Comparison of ENCODE assay signal across 17 cellular contexts in the genomic region with DNA sequence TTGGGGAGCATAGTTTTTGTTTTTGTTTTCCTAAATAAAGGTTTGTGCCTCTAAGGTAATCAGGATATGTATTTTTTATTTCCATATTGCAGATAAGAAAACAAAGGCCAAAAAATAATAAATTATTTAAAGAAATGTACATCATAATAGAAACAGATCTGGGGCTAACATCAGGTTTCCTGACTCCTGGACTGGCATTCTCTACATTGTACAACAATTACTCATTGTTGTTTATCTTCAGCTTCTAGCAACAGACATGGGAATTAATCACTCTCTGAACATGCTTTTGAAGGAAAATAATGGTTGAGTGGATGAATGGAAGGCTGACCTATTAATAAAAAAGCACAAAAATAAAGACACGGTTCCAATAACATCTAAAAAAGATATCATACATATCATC.
DNase-seq lines count a peak whose midpoint lies in the region; ATAC-seq, FAIRE-seq and TF ChIP-seq lines count a peak whose summit lies in the region.
"Had no signal": no experiment of that assay in that cellular context is flagged by ENCODE, and none has a peak within 500 bp of the region (broad histone marks: within the 10 kb centered on the region; RNA-seq: fewer than 3 reads in every experiment).

No MANE protein-coding gene starts in this region.

- POLR2A ChIA-PET in A549 (lab: Yijun Ruan, JAX), result no interaction called here

- FAIRE-seq in A549 (lab: Jason Lieb, UNC), result no peak

- ATAC-seq in A549, result peak in 1 of 2 experiments; percentile 58; a peak in 3 of 6 replicates
- ATAC-seq: body of pancreas had no signal

- no peak overlapping the region for H3K4me3 Mint-ChIP-seq in endothelial cell (ENCODE audit: unreplicated experiment)
- H3K4me3 Mint-ChIP-seq: endodermal cell; T-helper 2 cell treated with Interferon-gamma antibody and Interleukin-4, amounts not matched to agents 5 μg/mL and 100 μg/mL, for 36 hours had no signal

- H3K4me3 ChIP-seq in A549 (no peak overlapping the region), cardiac fibroblast (replicated peaks in 1 of 2; ENCODE audit: low read depth in 2 of 2, low read length in 2 of 2) (no peak overlapping the region), sigmoid colon (no peak overlapping the region)
- H3K4me3 ChIP-seq: body of pancreas, lung, spleen had no signal

- H3K4me1 Mint-ChIP-seq in endothelial cell (ENCODE audit: unreplicated experiment), result no peaks in the 10 kb centered on the region
- H3K4me1 Mint-ChIP-seq: endodermal cell had no signal

- no peak overlapping the region for H3K27ac Mint-ChIP-seq in endothelial cell (ENCODE audit: unreplicated experiment)
- H3K27ac Mint-ChIP-seq: activated T-helper 2 cell treated with anti-CD3 and anti-CD28 coated beads, Interferon-gamma antibody, Interleukin-2, Interleukin-4, amounts not matched to agents 10 μg/mL and 5 μg/mL and 100 μg/mL, durations not matched to agents 14 hours and 24 hours and 36 hours; endodermal cell; T-helper 2 cell treated with Interferon-gamma antibody and Interleukin-4, amounts not matched to agents 5 μg/mL and 100 μg/mL, for 36 hours had no signal

- intact Hi-C loops in sigmoid colon (cut with DNase I), result no loop called here

- H3K4me1 ChIP-seq in A549, result 0 out of 3 replicates have a peak, but pooled peaks cover 5% of the 10 kb centered on the region
- peaks cover 0 to 5% (median 0%) of the 10 kb centered on the region in 4 donors for H3K4me1 ChIP-seq in sigmoid colon
- H3K4me1 ChIP-seq: body of pancreas, spleen had no signal

- no peaks in the 10 kb centered on the region for H3K9me3 Mint-ChIP-seq in endothelial cell (ENCODE audit: unreplicated experiment)
- H3K9me3 Mint-ChIP-seq: activated T-helper 2 cell treated with anti-CD3 and anti-CD28 coated beads, Interferon-gamma antibody, Interleukin-2, Interleukin-4, amounts not matched to agents 10 μg/mL and 5 μg/mL and 100 μg/mL, durations not matched to agents 14 hours and 24 hours and 36 hours; T-helper 2 cell treated with Interferon-gamma antibody and Interleukin-4, amounts not matched to agents 5 μg/mL and 100 μg/mL, for 36 hours had no signal

- TF ChIP-seq EP300 in A549 (IDR thresholded peaks at IDR 0.05) (no peak), sigmoid colon (IDR thresholded peaks at IDR 0.05) (no peak)

- H3K27ac ChIP-seq in A549 (no peak overlapping the region), sigmoid colon (no peak overlapping the region)
- H3K27ac ChIP-seq: body of pancreas, neutrophil, spleen had no signal

- H3K27me3 ChIP-seq in sigmoid colon, result no peaks in the 10 kb centered on the region
- H3K27me3 ChIP-seq: body of pancreas, neutrophil, spleen had no signal

- DNase-seq in A549 (ENCODE audit: low read depth in 1 of 2, low spot score in 1 of 2) (peak; percentile 5 to 10), LHCN-M2 (ENCODE audit: low read depth) (peak; percentile 85), cardiac fibroblast (ENCODE audit: low read depth in 2 of 2) (peak; percentile 73 to 85), iris pigment epithelial cell (ENCODE audit: low read depth) (peak; percentile 79), sigmoid colon (no peak), endothelial cell (ENCODE audit: low spot score) (no peak), activated gamma-delta T cell treated with Interleukin-2 at 50 U/mL for 16 hours (no peak)
- DNase-seq in activated CD8-positive, alpha-beta memory T cell treated with anti-CD3 and anti-CD28 coated beads, Interleukin-2, amount 50 U/mL, for 4 hours, result no peak
- DNase-seq: body of pancreas, endodermal cell, NCI-H1417 treated with DMSO at 0.1 percent for 48 hours, NCI-H446 treated with DMSO at 0.1 percent for 48 hours, spleen had no signal

- TF ChIP-seq RAD21 in A549 (conservative IDR thresholded peaks at IDR 0.05 in 1 of 2, IDR thresholded peaks at IDR 0.05 in 1 of 2), result no peak

- H3K27me3 Mint-ChIP-seq in endothelial cell (ENCODE audit: unreplicated experiment), result no peaks in the 10 kb centered on the region

- CTCF ChIA-PET in A549 (lab: Yijun Ruan, JAX), result no interaction called here

- H3K9me3 ChIP-seq in A549, result no peaks in the 10 kb centered on the region
- H3K9me3 ChIP-seq in sigmoid colon, result no peaks in the 10 kb centered on the region
- H3K9me3 ChIP-seq: body of pancreas, neutrophil, spleen had no signal

- H3K36me3 ChIP-seq in sigmoid colon, result no peaks in the 10 kb centered on the region
- H3K36me3 ChIP-seq: neutrophil, spleen had no signal

- 0% methylated on average over 1 of the region's 1 CpG for WGBS in A549 (ENCODE audit: missing lambda C conversion rate)
- 67 to 76% methylated on average over 1 of the region's 1 CpG for WGBS in sigmoid colon, 2 donors

- TF ChIP-seq POLR2A in A549 (IDR thresholded peaks at IDR 0.05; ENCODE audit: low read length) (no peak), sigmoid colon (IDR thresholded peaks at IDR 0.05) (no peak)

- H3K36me3 Mint-ChIP-seq in endothelial cell (ENCODE audit: low read depth, unreplicated experiment), result no peaks in the 10 kb centered on the region

- peak overlapping the region; percentile 26; the same call in 1 of the 3 replicates for H3K4me2 ChIP-seq in A549

- TF ChIP-seq CTCF in A549 (IDR thresholded peaks at IDR 0.05), result no peak
- no peak for TF ChIP-seq CTCF in cardiac fibroblast (IDR thresholded peaks at IDR 0.05; ENCODE audit: low read depth, low read length)
- TF ChIP-seq CTCF in sigmoid colon (IDR thresholded peaks at IDR 0.05), result no peak
- no peak for TF ChIP-seq CTCF in endothelial cell (IDR thresholded peaks at IDR 0.05; ENCODE audit: unreplicated experiment)

TF ChIP-seq in A549, 52 proteins besides CTCF, POLR2A, EP300 and RAD21:
- no peak for TF ChIP-seq FOSL2 (IDR thresholded peaks at IDR 0.05)
- 0 out of 2 replicates have a peak, but pooled peaks have one; percentile 19 for TF ChIP-seq FOSL2 (CRISPR knock-in tag; IDR thresholded peaks at IDR 0.05)
- TF ChIP-seq ZFP36 (IDR thresholded peaks at IDR 0.05; ENCODE audit: borderline replicate concordance, partially characterized antibody), result no peak

Comparison
In these comparisons a context has a peak if more than half of its experiments do, and no peak if none do; other contexts are left out.
1. DNase-seq: peak in A549 (2 of 2), LHCN-M2 (single experiment), cardiac fibroblast (2 of 2) and iris pigment epithelial cell (single experiment); none in sigmoid colon (single experiment), activated CD8-positive, alpha-beta memory T cell treated with anti-CD3 and anti-CD28 coated beads, Interleukin-2, amount 50 U/mL, for 4 hours (single experiment), endothelial cell (single experiment) and activated gamma-delta T cell treated with Interleukin-2 at 50 U/mL for 16 hours (single experiment).